26 cellular contexts compared by ENCODE assay signal in genomic region chr20:58810879-58811250, GRCh38. TPM values are rescaled to one million over a fixed set of nuclear protein-coding genes. Genes with fewer than 3 reads are reported as not detected.
"Had no signal": no experiment of that assay in that cellular context is flagged by ENCODE, and none has a peak within 500 bp of the region (broad histone marks: within the 10 kb centered on the region; RNA-seq: fewer than 3 reads in every experiment).

No MANE protein-coding gene starts in this region.

- FAIRE-seq: bronchial epithelial cell had no signal

- H3K27me3 ChIP-seq: body of pancreas had no signal

- H3K27ac ChIP-seq: body of pancreas, SJCRH30 had no signal

- H3K36me3 Mint-ChIP-seq: activated naive CD4-positive, alpha-beta T cell treated with anti-CD3 and anti-CD28 coated beads, Interleukin-2, amount 50 U/mL, for 24 hours had no signal

- H3K4me3 Mint-ChIP-seq: activated CD8-positive, alpha-beta T cell treated with anti-CD3 and anti-CD28 coated beads for 36 hours; activated naive CD4-positive, alpha-beta T cell treated with anti-CD3 and anti-CD28 coated beads, Interleukin-2, amount 50 U/mL, for 24 hours; T-helper 1 cell treated with Interleukin-12 subunit alpha and Interleukin-12 subunit beta and Interleukin-4 antibody, amounts not matched to agents 30 μg/mL and 1 μg/mL, for 36 hours had no signal

- H3K9me3 ChIP-seq: body of pancreas, SJCRH30 had no signal

- H3K36me3 ChIP-seq: SJCRH30 had no signal

- H3K9me3 Mint-ChIP-seq: activated CD8-positive, alpha-beta T cell treated with anti-CD3 and anti-CD28 coated beads for 36 hours; activated naive CD4-positive, alpha-beta T cell treated with anti-CD3 and anti-CD28 coated beads, Interleukin-2, amount 50 U/mL, for 24 hours; activated T-cell treated with anti-CD3 and anti-CD28 coated beads, Interleukin-2, amount 50 U/mL, for 72 hours; T-helper 1 cell treated with Interleukin-12 subunit alpha and Interleukin-12 subunit beta and Interleukin-4 antibody, amounts not matched to agents 30 μg/mL and 1 μg/mL, for 36 hours had no signal

- H3K4me1 Mint-ChIP-seq: activated naive CD4-positive, alpha-beta T cell treated with anti-CD3 and anti-CD28 coated beads, Interleukin-2, amount 50 U/mL, for 24 hours had no signal

- H3K4me1 ChIP-seq: body of pancreas, SJCRH30 had no signal

- DNase-seq: activated CD4-positive, alpha-beta T cell treated with anti-CD3 and anti-CD28 coated beads for 4 hours; activated CD8-positive, alpha-beta memory T cell treated with anti-CD3 and anti-CD28 coated beads, Interleukin-2, amount 50 U/mL, for 4 hours; activated naive CD4-positive, alpha-beta T cell; aorta; central memory CD4-positive, alpha-beta T cell; Kasumi-1; KBM-7; NCI-H1048; NCI-H1930; NCI-H2171 treated with DMSO at 0.1 percent for 48 hours; NCI-H226; NCI-H510A; NCI-H526 treated with DMSO at 0.1 percent for 48 hours; NCI-H82; Right ventricle myocardium superior; RPMI8226; SJCRH30; SW 1271 had no signal

- ATAC-seq: activated CD4-positive, CD25-positive, alpha-beta regulatory T cell treated with anti-CD3 and anti-CD28 coated beads, Interleukin-2, amount 50 U/mL, for 24 hours; body of pancreas; SK-N-SH treated with all-trans-retinoic acid at 6 μM for 48 hours had no signal

- H3K4me3 ChIP-seq: body of pancreas, SJCRH30 had no signal

- H3K27ac Mint-ChIP-seq: activated naive CD4-positive, alpha-beta T cell treated with anti-CD3 and anti-CD28 coated beads, Interleukin-2, amount 50 U/mL, for 24 hours; T-helper 1 cell treated with Interleukin-12 subunit alpha and Interleukin-12 subunit beta and Interleukin-4 antibody, amounts not matched to agents 30 μg/mL and 1 μg/mL, for 36 hours had no signal

RNA-seq across cellular contexts. Expression of gene GNAS-AS1, which starts 39.8 kb away (rescaled TPM):
- total RNA-seq: SJCRH30 had no signal
